11 cellular contexts compared by ENCODE assay signal in the genomic region with DNA sequence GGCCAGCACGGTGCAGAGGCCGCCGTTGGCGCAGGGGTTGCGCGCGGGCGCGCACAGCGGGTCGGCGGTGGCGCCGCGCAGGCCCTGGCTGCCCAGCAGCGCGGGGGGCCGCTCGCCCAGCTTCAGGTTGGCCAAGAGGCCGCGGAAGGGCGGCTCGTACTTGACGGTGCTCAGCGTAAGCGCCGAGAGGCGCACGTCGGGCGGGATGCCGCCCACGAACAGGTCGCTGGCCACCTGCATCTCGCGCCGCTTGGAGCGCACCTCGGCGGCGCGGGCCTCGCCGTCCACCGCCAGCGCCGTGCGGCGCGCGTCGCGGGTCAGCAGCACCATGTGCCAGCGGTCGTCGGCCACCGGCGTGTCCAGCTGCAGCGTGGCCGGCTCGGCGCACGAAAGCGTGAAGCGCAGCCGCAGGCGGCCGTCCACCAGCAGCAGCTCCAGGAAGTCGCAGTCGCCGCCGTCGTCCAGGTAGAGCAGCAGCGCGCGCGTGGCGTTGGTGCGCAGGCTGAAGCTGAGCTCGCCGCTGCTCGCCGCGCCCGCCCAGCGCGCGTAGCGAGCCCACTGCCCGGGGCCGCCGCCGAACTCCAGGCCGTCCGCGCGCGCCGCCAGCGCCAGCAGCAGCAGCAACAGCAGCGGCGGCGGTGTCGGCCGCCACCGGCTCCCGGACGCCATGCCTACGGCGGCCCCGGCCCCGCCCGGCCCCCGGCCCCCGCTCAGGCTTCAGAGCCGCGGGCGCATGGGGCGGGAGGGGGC. TPM values are rescaled to one million over a fixed set of nuclear protein-coding genes. Genes with fewer than 3 reads are reported as not detected.
DNase-seq lines count a peak whose midpoint lies in the region; ATAC-seq, FAIRE-seq and TF ChIP-seq lines count a peak whose summit lies in the region.
"Had no signal": no experiment of that assay in that cellular context is flagged by ENCODE, and none has a peak within 500 bp of the region (broad histone marks: within the 10 kb centered on the region; RNA-seq: fewer than 3 reads in every experiment).

No MANE protein-coding gene starts in this region.

- H3K27me3 Mint-ChIP-seq in CD14-positive monocyte (ENCODE audit: low read depth in 3 of 3), result peaks cover 71 to 88% (median 72%) of the 10 kb centered on the region in 3 donors

- no TSS peak for BruUV-seq in HepG2 (replicated peaks; lab: Mats Ljungman, UMichigan)

- H3K36me3 Mint-ChIP-seq in CD14-positive monocyte, result peaks cover 6 to 14% of the 10 kb centered on the region in 2 donors

- TF ChIP-seq CTCF in right lobe of liver (IDR thresholded peaks at IDR 0.05) (no peak), HepG2 (CRISPR knock-in tag; IDR thresholded peaks at IDR 0.05) (no peak), ascending aorta (IDR thresholded peaks at IDR 0.05) (no peak), CD14-positive monocyte (IDR thresholded peaks at IDR 0.05) (no peak)

- no peaks in the 10 kb centered on the region for H4K20me1 ChIP-seq in HepG2 (ENCODE audit: insufficient read depth, low read length)

- no peaks in the 10 kb centered on the region for H3K36me3 ChIP-seq in right lobe of liver
- H3K36me3 ChIP-seq in HepG2 (replicated peaks in 1 of 2; ENCODE audit: control insufficient read depth in 1 of 2, insufficient read depth in 2 of 2, low read length in 2 of 2), result no peaks in the 10 kb centered on the region
- H3K36me3 ChIP-seq in ascending aorta, result no peaks in the 10 kb centered on the region
- no peaks in the 10 kb centered on the region for H3K36me3 ChIP-seq in iPS-20b (ENCODE audit: insufficient read depth, low read depth, low read length)

- H3K9ac ChIP-seq in HepG2 (ENCODE audit: insufficient read depth, low read depth, low read length), result no peak overlapping the region
- no peak overlapping the region for H3K9ac ChIP-seq in iPS-20b (ENCODE audit: low read depth, low read length)

- TF ChIP-seq POLR2A in right lobe of liver (IDR thresholded peaks at IDR 0.05), result no peak
- TF ChIP-seq POLR2A in HepG2 (IDR thresholded peaks at IDR 0.05; ENCODE audit: insufficient read depth in 1 of 2, low read depth in 2 of 2, low read length in 2 of 2), result no peak

- H3K27ac ChIP-seq in right lobe of liver (no peak overlapping the region), HepG2 (ENCODE audit: extremely low read length, insufficient read depth, low read length) (no peak overlapping the region), ascending aorta (no peak overlapping the region), iPS-20b (ENCODE audit: low read length) (no peak overlapping the region)

- POLR2A ChIA-PET in HepG2 (lab: Yijun Ruan, JAX), result no interaction called here

- in situ Hi-C loops in HepG2 (cut with HindIII; ENCODE audit: extremely low pct_ligation_motif_present, low pct_unique_long_range_greater_than_20kb), result no loop called here

- H3K27me3 ChIP-seq in right lobe of liver, result peaks cover 6 to 8% of the 10 kb centered on the region in 2 donors
- H3K27me3 ChIP-seq in HepG2 (ENCODE audit: control insufficient read depth in 1 of 2, insufficient read depth in 2 of 2, low read length in 2 of 2), result peaks cover 6 to 67% of the 10 kb centered on the region in 2 experiments; a peak in 4 of 5 replicates
- H3K27me3 ChIP-seq in ascending aorta, result peaks cover 30% of the 10 kb centered on the region
- H3K27me3 ChIP-seq in iPS-20b (ENCODE audit: insufficient read depth, low read length), result peaks cover 87% of the 10 kb centered on the region

- H3K79me2 ChIP-seq in HepG2 (ENCODE audit: insufficient read depth, low read length), result no peaks in the 10 kb centered on the region

- CTCF ChIA-PET in HepG2 (lab: Yijun Ruan, JAX; ENCODE audit: low intra/inter-chr PET ratio, low total read pairs), result no interaction called here

- H3K27ac Mint-ChIP-seq in CD14-positive monocyte, result no peak overlapping the region

- ATAC-seq in right lobe of liver (peak; percentile 58 to 73 (median 64)), HepG2 (no peak), HG02884 (IDR thresholded peaks at IDR 0.05; ENCODE audit: unreplicated experiment) (no peak)

- intact Hi-C loops in right lobe of liver (cut with DNase I), result no loop called here
- intact Hi-C loops in HepG2 (cut with micrococcal nuclease; ENCODE audit: unreplicated experiment), result no loop called here
- intact Hi-C loops in ascending aorta (cut with DNase I), result loop anchor here (10.0 kb wide), 1 partner anchor 338 kb away; no protein-coding TSS in a partner anchor
- intact Hi-C loops in CD14-positive monocyte (cut with micrococcal nuclease), result no loop called here

- H3K4me3 ChIP-seq in right lobe of liver, result no peak overlapping the region
- no peak overlapping the region for H3K4me3 ChIP-seq in HepG2 (replicated peaks in 1 of 3; ENCODE audit: insufficient read depth in 1 of 3, low read depth in 2 of 3, low read length in 3 of 3)
- H3K4me3 ChIP-seq in ascending aorta, result peak overlapping the region; percentile 21 to 40
- peak overlapping the region; percentile 49; the same call in 1 of the 2 replicates for H3K4me3 ChIP-seq in iPS-20b (ENCODE audit: low read length)

- peaks cover 0 to 17% (median 11%) of the 10 kb centered on the region in 7 donors for H3K9me3 Mint-ChIP-seq in CD14-positive monocyte

- 2% methylated on average over 31 of the region's 119 CpGs for WGBS in right lobe of liver (ENCODE audit: insufficient coverage, low coverage, low lambda C conversion rate, missing lambda C conversion rate)
- WGBS in HepG2 (ENCODE audit: low lambda C conversion rate), result 84% methylated on average over 25 of the region's 119 CpGs

- H3K9me3 ChIP-seq in right lobe of liver (no peaks in the 10 kb centered on the region), HepG2 (ENCODE audit: low read length) (no peaks in the 10 kb centered on the region), ascending aorta (no peaks in the 10 kb centered on the region), iPS-20b (ENCODE audit: insufficient read depth, low read depth, low read length) (no peaks in the 10 kb centered on the region)

- H2AFZ ChIP-seq in HepG2 (ENCODE audit: low read length), result no peak overlapping the region

- no peak overlapping the region for H3K4me2 ChIP-seq in HepG2 (ENCODE audit: low read depth, low read length)

- TF ChIP-seq EP300 in HepG2 (IDR thresholded peaks at IDR 0.05; ENCODE audit: low read depth in 2 of 2, low read length in 2 of 2) (no peak), HepG2 (CRISPR knock-in tag; IDR thresholded peaks at IDR 0.05; ENCODE audit: borderline replicate concordance) (no peak)

- DNase-seq in right lobe of liver (no peak), HepG2 (ENCODE audit: low spot score) (no peak), ascending aorta (ENCODE audit: low spot score in 2 of 2) (no peak), CD14-positive monocyte (ENCODE audit: low spot score) (no peak), RCC 7860 (ENCODE audit: low spot score) (no peak)
- no peak for DNase-seq in stimulated activated CD8-positive, alpha-beta memory T cell treated with anti-CD3 and anti-CD28 coated beads, Interleukin-4, amount 100 ng/mL, for 48 hours
- DNase-seq: GF-D8; NCI-H524 treated with DMSO at 0.1 percent for 48 hours; stimulated activated CD4-positive, alpha-beta T cell treated with anti-CD3 and anti-CD28 coated beads, Interleukin-1b, Interleukin-23, amount 100 ng/mL, for 48 hours had no signal

- TF ChIP-seq RAD21 in HepG2 (CRISPR knock-in tag; IDR thresholded peaks at IDR 0.05), result no peak

- H3K4me1 Mint-ChIP-seq in CD14-positive monocyte, result peaks cover 22% of the 10 kb centered on the region

- no peaks in the 10 kb centered on the region for H3K4me1 ChIP-seq in right lobe of liver
- peaks cover 5% of the 10 kb centered on the region; the same call in 1 of the 2 replicates for H3K4me1 ChIP-seq in HepG2 (ENCODE audit: insufficient read depth, low read length)
- H3K4me1 ChIP-seq in ascending aorta, result peaks cover 0 to 3% of the 10 kb centered on the region in 2 donors
- peaks cover 12% of the 10 kb centered on the region; the same call in 1 of the 2 replicates for H3K4me1 ChIP-seq in iPS-20b (ENCODE audit: insufficient read depth, low read length)

- no peak overlapping the region for H3K4me3 Mint-ChIP-seq in CD14-positive monocyte

- FAIRE-seq in HepG2 (lab: Jason Lieb, UNC), result no peak
- FAIRE-seq in RCC 7860 (lab: Jason Lieb, UNC), result no peak

RNA-seq across cellular contexts. Expression of a gene that starts 9.8 kb away (rescaled TPM):
- total RNA-seq in right lobe of liver, result 1 to 10 TPM; 1.6 to 7.7 (median 2.3) TPM
- not detected in 2 replicates for total RNA-seq in HepG2 (2016; rRNA removed; fragmentation: Illumina TruSeq; extraction: Trizol)
- total RNA-seq in HepG2 (2016; cell fraction: cytosol; rRNA removed; fragmentation: Illumina TruSeq; extraction: Trizol; ENCODE audit: low read depth), result not detected in 2 replicates
- not detected in 2 replicates for total RNA-seq in HepG2 (2016; cell fraction: insoluble cytoplasmic fraction; rRNA removed; fragmentation: Illumina TruSeq; extraction: Trizol)
- total RNA-seq in HepG2 (2016; cell fraction: membrane; rRNA removed; fragmentation: Illumina TruSeq; extraction: Trizol), result not detected in 2 replicates
- total RNA-seq in HepG2 (2016; cell fraction: nucleus; rRNA removed; fragmentation: Illumina TruSeq; extraction: Trizol), result not detected in 2 replicates
- 0.03 TPM in 1 of 2 replicates, not detected in the other for polyA plus RNA-seq in HepG2 (2011; rRNA removed)
- polyA plus RNA-seq in HepG2 (2011; cell fraction: cytosol; rRNA removed), result 0.08 and 0.14 TPM in 2 replicates
- 0.13 TPM in 1 of 2 replicates, not detected in the other for polyA plus RNA-seq in HepG2 (2011; cell fraction: nucleus; rRNA removed)
- polyA plus RNA-seq in HepG2 (2012), result 0.32 and 0.42 TPM in 2 replicates
- not detected in 2 replicates for polyA plus RNA-seq in HepG2 (2016; cell fraction: cytosol; fragmentation: Illumina TruSeq; extraction: Trizol; ENCODE audit: low read depth)
- polyA plus RNA-seq in HepG2 (2016; cell fraction: insoluble cytoplasmic fraction; fragmentation: Illumina TruSeq; extraction: Trizol; ENCODE audit: low read depth), result 0.07 TPM in 1 of 2 replicates, not detected in the other
- not detected in 2 replicates for polyA plus RNA-seq in HepG2 (2016; cell fraction: membrane; fragmentation: Illumina TruSeq; extraction: Trizol; ENCODE audit: low read depth)
- not detected in 2 replicates for polyA plus RNA-seq in HepG2 (2016; cell fraction: nucleus; fragmentation: Illumina TruSeq; extraction: Trizol; ENCODE audit: insufficient read depth, low read depth)
- polyA minus RNA-seq in HepG2 (2011; rRNA and poly(A)+ RNA removed; ENCODE audit: low replicate concordance), result 1.9 TPM in 1 of 2 replicates, not detected in the other
- polyA minus RNA-seq in HepG2 (2011; cell fraction: cytosol; rRNA and poly(A)+ RNA removed), result not detected in 2 replicates
- polyA minus RNA-seq in HepG2 (2011; cell fraction: nucleus; rRNA and poly(A)+ RNA removed), result not detected in 2 replicates
- total RNA-seq in ascending aorta, result 26.0 TPM
- polyA plus RNA-seq in CD14-positive monocyte, result not detected

RNA-seq across cellular contexts. Expression of a gene that starts 30.7 kb away (rescaled TPM):
- total RNA-seq in right lobe of liver (1 to 10 TPM; 1.6 to 8.1 (median 3.2) TPM), HepG2 (2016; rRNA removed; fragmentation: Illumina TruSeq; extraction: Trizol) (not detected in 2 replicates), ascending aorta (44.2 TPM)
- total RNA-seq in HepG2 (2016; cell fraction: cytosol; rRNA removed; fragmentation: Illumina TruSeq; extraction: Trizol; ENCODE audit: low read depth), result not detected in 2 replicates
- total RNA-seq in HepG2 (2016; cell fraction: insoluble cytoplasmic fraction; rRNA removed; fragmentation: Illumina TruSeq; extraction: Trizol), result not detected in 2 replicates
- not detected in 2 replicates for total RNA-seq in HepG2 (2016; cell fraction: membrane; rRNA removed; fragmentation: Illumina TruSeq; extraction: Trizol)
- total RNA-seq in HepG2 (2016; cell fraction: nucleus; rRNA removed; fragmentation: Illumina TruSeq; extraction: Trizol), result not detected in 2 replicates
- polyA plus RNA-seq in HepG2 (2011; rRNA removed) (0.18 and 0.61 TPM in 2 replicates), CD14-positive monocyte (10 to 100 TPM; 67.6 to 68.8 TPM)
- polyA plus RNA-seq in HepG2 (2011; cell fraction: cytosol; rRNA removed), result 0.23 TPM in 2 replicates
- 0.54 and 1.5 TPM in 2 replicates for polyA plus RNA-seq in HepG2 (2011; cell fraction: nucleus; rRNA removed)
- 0.38 TPM in 1 of 2 replicates, not detected in the other for polyA plus RNA-seq in HepG2 (2012)
- polyA plus RNA-seq in HepG2 (2016; cell fraction: cytosol; fragmentation: Illumina TruSeq; extraction: Trizol; ENCODE audit: low read depth), result 0.26 and 0.27 TPM in 2 replicates
- not detected in 2 replicates for polyA plus RNA-seq in HepG2 (2016; cell fraction: insoluble cytoplasmic fraction; fragmentation: Illumina TruSeq; extraction: Trizol; ENCODE audit: low read depth)
- 0.30 TPM in 1 of 2 replicates, not detected in the other for polyA plus RNA-seq in HepG2 (2016; cell fraction: membrane; fragmentation: Illumina TruSeq; extraction: Trizol; ENCODE audit: low read depth)
- not detected in 2 replicates for polyA plus RNA-seq in HepG2 (2016; cell fraction: nucleus; fragmentation: Illumina TruSeq; extraction: Trizol; ENCODE audit: insufficient read depth, low read depth)
- 0.28 TPM in 1 of 2 replicates, not detected in the other for polyA minus RNA-seq in HepG2 (2011; rRNA and poly(A)+ RNA removed; ENCODE audit: low replicate concordance)
- polyA minus RNA-seq in HepG2 (2011; cell fraction: cytosol; rRNA and poly(A)+ RNA removed), result not detected in 2 replicates
- polyA minus RNA-seq in HepG2 (2011; cell fraction: nucleus; rRNA and poly(A)+ RNA removed), result not detected in 2 replicates

RNA-seq across cellular contexts. Expression of a gene that starts 46.6 kb away (rescaled TPM):
- 1 to 10 TPM in 1 of 6 experiments, under 1 TPM in 5; 0.24 to 1.4 (median 0.47) TPM for total RNA-seq in right lobe of liver
- total RNA-seq in HepG2 (2016; rRNA removed; fragmentation: Illumina TruSeq; extraction: Trizol), result 0.11 TPM in 1 of 2 replicates, not detected in the other
- not detected in 2 replicates for total RNA-seq in HepG2 (2016; cell fraction: cytosol; rRNA removed; fragmentation: Illumina TruSeq; extraction: Trizol; ENCODE audit: low read depth)
- total RNA-seq in HepG2 (2016; cell fraction: insoluble cytoplasmic fraction; rRNA removed; fragmentation: Illumina TruSeq; extraction: Trizol), result 0.06 TPM in 1 of 2 replicates, not detected in the other
- not detected in 2 replicates for total RNA-seq in HepG2 (2016; cell fraction: membrane; rRNA removed; fragmentation: Illumina TruSeq; extraction: Trizol)
- total RNA-seq in HepG2 (2016; cell fraction: nucleus; rRNA removed; fragmentation: Illumina TruSeq; extraction: Trizol), result 0.13 and 0.16 TPM in 2 replicates
- 0.12 and 0.13 TPM in 2 replicates for polyA plus RNA-seq in HepG2 (2011; rRNA removed)
- polyA plus RNA-seq in HepG2 (2011; cell fraction: cytosol; rRNA removed), result 0.08 and 0.09 TPM in 2 replicates
- 0.31 and 0.51 TPM in 2 replicates for polyA plus RNA-seq in HepG2 (2011; cell fraction: nucleus; rRNA removed)
- 0.19 and 0.24 TPM in 2 replicates for polyA plus RNA-seq in HepG2 (2012)
- not detected in 2 replicates for polyA plus RNA-seq in HepG2 (2016; cell fraction: cytosol; fragmentation: Illumina TruSeq; extraction: Trizol; ENCODE audit: low read depth)
- not detected in 2 replicates for polyA plus RNA-seq in HepG2 (2016; cell fraction: insoluble cytoplasmic fraction; fragmentation: Illumina TruSeq; extraction: Trizol; ENCODE audit: low read depth)
- polyA plus RNA-seq in HepG2 (2016; cell fraction: membrane; fragmentation: Illumina TruSeq; extraction: Trizol; ENCODE audit: low read depth), result not detected in 2 replicates
- not detected in 2 replicates for polyA plus RNA-seq in HepG2 (2016; cell fraction: nucleus; fragmentation: Illumina TruSeq; extraction: Trizol; ENCODE audit: insufficient read depth, low read depth)
- polyA minus RNA-seq in HepG2 (2011; rRNA and poly(A)+ RNA removed; ENCODE audit: low replicate concordance), result 0.68 and 0.84 TPM in 2 replicates
- polyA minus RNA-seq in HepG2 (2011; cell fraction: cytosol; rRNA and poly(A)+ RNA removed), result 0.26 TPM in 1 of 2 replicates, not detected in the other
- polyA minus RNA-seq in HepG2 (2011; cell fraction: nucleus; rRNA and poly(A)+ RNA removed), result 0.62 and 0.77 TPM in 2 replicates
- total RNA-seq in ascending aorta, result 13.9 TPM
- under 1 TPM in 1 of 2 donors, not detected in 1; 0.05 TPM for polyA plus RNA-seq in CD14-positive monocyte

Comparison
In these comparisons a context has a peak if more than half of its experiments do, and no peak if none do; other contexts are left out.
1. ATAC-seq: peak in right lobe of liver (4 of 4); none in HepG2 (single experiment) and HG02884 (single experiment).
2. H3K4me3 ChIP-seq: peak in ascending aorta (2 of 2) and iPS-20b (single experiment); none in right lobe of liver (0 of 3) and HepG2 (0 of 3).